Comparison of ENCODE assay signal across 16 cellular contexts in the genomic region with DNA sequence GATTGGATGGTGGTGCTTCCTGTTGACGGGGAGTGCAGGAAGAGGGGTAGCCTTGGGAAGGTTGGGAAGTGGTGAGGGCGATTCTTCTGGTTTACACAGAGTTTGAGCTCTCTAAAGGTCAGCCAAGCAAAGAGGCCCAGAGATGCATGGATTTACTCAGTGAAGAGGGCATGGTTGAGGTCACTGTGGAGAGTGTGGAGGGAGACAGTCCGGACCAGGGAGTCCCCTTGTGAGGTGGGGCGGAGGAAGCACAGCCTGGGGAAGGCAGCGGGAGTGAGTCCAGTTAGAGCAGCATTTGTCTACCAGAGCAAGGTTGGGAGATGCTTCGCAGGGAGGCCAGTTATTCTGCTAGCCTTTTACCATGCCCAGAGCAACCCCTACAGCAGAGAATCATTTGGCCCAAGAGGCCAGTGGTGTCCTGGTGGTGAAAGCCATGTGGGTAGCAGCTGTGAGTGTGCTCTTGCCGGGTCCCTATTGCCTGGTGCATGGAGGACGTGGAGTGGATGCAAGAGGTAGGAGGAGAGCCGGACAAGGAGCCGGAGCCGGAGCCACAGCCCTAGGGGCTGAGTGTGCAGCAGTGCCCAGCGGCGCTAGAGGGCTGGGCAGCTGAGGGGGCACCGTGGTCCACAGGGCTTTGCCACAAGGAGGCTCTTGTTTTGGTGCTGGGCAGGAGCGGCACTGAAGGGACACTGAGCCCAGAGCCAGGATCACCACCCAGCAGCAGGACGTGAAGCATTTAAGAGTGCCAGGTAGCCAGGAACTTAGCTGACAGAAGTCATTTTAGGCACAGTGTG.
"Had no signal": no experiment of that assay in that cellular context is flagged by ENCODE, and none has a peak within 500 bp of the region (broad histone marks: within the 10 kb centered on the region; RNA-seq: fewer than 3 reads in every experiment).

No MANE protein-coding gene starts in this region.

- H3K9me3 Mint-ChIP-seq: dendritic cell treated with granulocyte-macrophage colony-stimulating factor and Interleukin-4, amounts not matched to agents 40 ng/mL and 50 ng/mL, for 4 days; naive thymus-derived CD4-positive, alpha-beta T cell; nephron progenitor cell; type B pancreatic cell had no signal

- H3K4me3 Mint-ChIP-seq: dendritic cell treated with granulocyte-macrophage colony-stimulating factor and Interleukin-4, amounts not matched to agents 40 ng/mL and 50 ng/mL, for 4 days; naive thymus-derived CD4-positive, alpha-beta T cell; nephron progenitor cell; type B pancreatic cell had no signal

- H3K4me3 ChIP-seq: hepatocyte, psoas muscle, uterus had no signal

- H3K4me2 ChIP-seq: hepatocyte had no signal

- H3K79me2 ChIP-seq: hepatocyte had no signal

- H3K27ac ChIP-seq: hepatocyte, neutrophil, psoas muscle, uterus had no signal

- DNase-seq: foreskin melanocyte; head of caudate nucleus; kidney glomerular epithelial cell; mammary epithelial cell; naive thymus-derived CD4-positive, alpha-beta T cell; nephron progenitor cell; psoas muscle; retina; stimulated activated CD4-positive, alpha-beta T cell treated with anti-CD3 and anti-CD28 coated beads, Interleukin-2, amount 100 ng/mL, for 24 hours; stimulated activated naive CD4-positive, alpha-beta T cell treated with Interleukin-2 at 50 U/mL for 16 hours; uterus had no signal

- H3K27ac Mint-ChIP-seq: dendritic cell treated with granulocyte-macrophage colony-stimulating factor and Interleukin-4, amounts not matched to agents 40 ng/mL and 50 ng/mL, for 4 days; nephron progenitor cell; type B pancreatic cell had no signal

- H3K27me3 ChIP-seq: hepatocyte, neutrophil, uterus had no signal

- H3K27me3 Mint-ChIP-seq: dendritic cell treated with granulocyte-macrophage colony-stimulating factor and Interleukin-4, amounts not matched to agents 40 ng/mL and 50 ng/mL, for 4 days; naive thymus-derived CD4-positive, alpha-beta T cell; type B pancreatic cell had no signal

- H2AFZ ChIP-seq: hepatocyte had no signal

- H3K36me3 ChIP-seq: uterus had no signal

- ATAC-seq: naive thymus-derived CD4-positive, alpha-beta T cell; psoas muscle; sciatic nerve had no signal

- H3K4me1 ChIP-seq: uterus had no signal

- H3K9me3 ChIP-seq: neutrophil, psoas muscle, uterus had no signal
